In genomic region chr11:108733479-108734116, GRCh38 we compare ENCODE assay signal across 8 cellular contexts.
DNase-seq lines count a peak whose midpoint lies in the region; ATAC-seq and TF ChIP-seq lines count a peak whose summit lies in the region.

No MANE protein-coding gene starts in this region.

- peaks cover 3% of the 10 kb centered on the region for H3K36me3 Mint-ChIP-seq in effector memory CD8-positive, alpha-beta T cell (ENCODE audit: insufficient read depth)

- H3K27ac Mint-ChIP-seq in effector memory CD8-positive, alpha-beta T cell = peak overlapping the region; percentile 57 to 83

- no peaks in the 10 kb centered on the region for H3K27me3 Mint-ChIP-seq in effector memory CD8-positive, alpha-beta T cell

- H3K9me3 Mint-ChIP-seq in effector memory CD8-positive, alpha-beta T cell = no peaks in the 10 kb centered on the region

- H3K4me3 Mint-ChIP-seq in effector memory CD8-positive, alpha-beta T cell = peak overlapping the region; percentile 4 to 21

- intact Hi-C loops in left cardiac atrium (cut with DNase I) = no loop called here
- intact Hi-C loops in Right ventricle myocardium inferior (cut with DNase I) = no loop called here

- H3K4me1 Mint-ChIP-seq in effector memory CD8-positive, alpha-beta T cell (ENCODE audit: low read depth in 2 of 2) = peaks cover 25 to 26% of the 10 kb centered on the region in 2 donors

- DNase-seq in left cardiac atrium (no peak), Right ventricle myocardium inferior (ENCODE audit: missing footprints) (no peak), HPDE6-E6E7 (ENCODE audit: extremely low spot score) (no peak), amniotic stem cell (lab: John Stamatoyannopoulos, UW) (no peak)
- peak in 2 of 3 experiments; percentile 3 to 6 for DNase-seq in effector memory CD8-positive, alpha-beta T cell
- DNase-seq in stimulated activated CD8-positive, alpha-beta memory T cell treated with anti-CD3 and anti-CD28 coated beads, Interleukin-2, amount 100 ng/mL, for 48 hours (ENCODE audit: low read depth in 2 of 2) = peak; percentile 6 to 18

- ATAC-seq in left cardiac atrium = peak; percentile 23 to 65
- no peak for ATAC-seq in Right ventricle myocardium inferior
- ATAC-seq in HG02885 (IDR thresholded peaks at IDR 0.05; ENCODE audit: poor library complexity, unreplicated experiment) = peak; percentile 95
- ATAC-seq in effector memory CD8-positive, alpha-beta T cell (replicated peaks) = peak; percentile 86

TF ChIP-seq in PFSK-1, 5 proteins besides CTCF, POLR2A, EP300 and RAD21:
- TF ChIP-seq POLR2AphosphoS5 (IDR thresholded peaks at IDR 0.05; ENCODE audit: low read depth, low read length) = no peak
- no peak for TF ChIP-seq FOXP2 (optimal IDR thresholded peaks at IDR 0.05; ENCODE audit: borderline replicate concordance, extremely low read depth, extremely low read length, insufficient read depth)
- TF ChIP-seq REST (IDR thresholded peaks at IDR 0.05; ENCODE audit: insufficient read depth in 1 of 2, low read depth in 2 of 2, low read length in 2 of 2) = peak in 1 of 2 experiments; percentile 58; a peak in 1 of 4 replicates
- TF ChIP-seq TAF1 (IDR thresholded peaks at IDR 0.05; ENCODE audit: borderline replicate concordance, insufficient read depth, low read length) = peak; percentile 51; the same call in 1 of the 2 replicates
- peak; percentile 83; the same call in 1 of the 2 replicates for TF ChIP-seq SIN3A (IDR thresholded peaks at IDR 0.05; ENCODE audit: borderline replicate concordance, insufficient read depth, low read length)

Comparison
In these comparisons a context has a peak if more than half of its experiments do, and no peak if none do; other contexts are left out.
1. DNase-seq: peak in effector memory CD8-positive, alpha-beta T cell (2 of 3) and stimulated activated CD8-positive, alpha-beta memory T cell treated with anti-CD3 and anti-CD28 coated beads, Interleukin-2, amount 100 ng/mL, for 48 hours (2 of 2); none in left cardiac atrium (single experiment), Right ventricle myocardium inferior (single experiment), HPDE6-E6E7 (single experiment) and amniotic stem cell (single experiment).